ENCODE assay signal across 14 cellular contexts in the genomic region with DNA sequence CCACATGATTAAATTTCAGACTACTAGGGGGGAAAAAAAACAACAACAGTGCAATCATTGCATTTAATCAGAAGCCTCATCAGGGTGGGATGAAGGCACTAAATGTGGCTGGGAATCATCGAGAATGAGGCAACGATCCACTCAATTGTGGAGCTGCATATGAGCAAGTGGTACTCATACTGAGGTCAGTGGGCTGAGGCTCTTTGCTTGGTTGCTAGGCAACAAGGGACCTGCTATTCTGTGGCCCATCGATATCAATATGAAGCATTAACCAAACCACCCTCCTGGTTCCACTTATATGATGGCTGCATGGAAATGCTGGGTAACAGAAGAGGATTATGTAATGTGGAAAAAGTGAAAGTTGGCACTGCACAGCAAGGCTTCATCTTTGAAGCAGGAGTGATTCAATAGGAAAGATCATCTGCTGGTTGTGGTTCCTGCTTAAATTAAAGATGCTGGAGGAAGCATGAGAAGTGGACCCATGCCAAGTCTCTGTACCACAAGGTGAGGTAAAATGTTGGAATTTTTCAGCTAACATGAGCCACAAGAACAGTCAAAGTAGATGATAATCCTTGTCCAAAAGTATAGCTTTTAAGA.
DNase-seq lines count a peak whose midpoint lies in the region; ATAC-seq lines count a peak whose summit lies in the region.
"Had no signal": no experiment of that assay in that cellular context is flagged by ENCODE, and none has a peak within 500 bp of the region (broad histone marks: within the 10 kb centered on the region; RNA-seq: fewer than 3 reads in every experiment).

No MANE protein-coding gene starts in this region.

- peak; percentile 54 for DNase-seq in activated CD4-positive, alpha-beta T cell treated with anti-CD3 and anti-CD28 coated beads for 36 hours
- DNase-seq in activated CD4-positive, alpha-beta T cell treated with anti-CD3 and anti-CD28 coated beads for 1 hour: no peak
- DNase-seq in GM23248 (peak; percentile 54), renal cortical epithelial cell (ENCODE audit: low read depth) (peak; percentile 40), head of caudate nucleus (no peak), HAP-1 (ENCODE audit: low spot score in 2 of 2) (no peak)
- DNase-seq in activated naive CD8-positive, alpha-beta T cell treated with anti-CD3 and anti-CD28 coated beads for 36 hours: peak; percentile 8
- DNase-seq: amniotic stem cell, NCI-H774, SJCRH30, transverse colon had no signal

- ATAC-seq in activated CD4-positive, alpha-beta T cell treated with anti-CD3 and anti-CD28 coated beads for 36 hours: peak; percentile 51
- ATAC-seq in GM19395 (IDR thresholded peaks at IDR 0.05; ENCODE audit: unreplicated experiment): no peak

- POLR2A ChIA-PET in activated CD4-positive, alpha-beta T cell treated with anti-CD3 and anti-CD28 coated beads for 36 hours (lab: Charles Lee): interaction anchor here (0.7 kb wide), 1 partner anchor 489 kb away, joined by 3 read pairs; no protein-coding TSS in a partner anchor

- no peaks in the 10 kb centered on the region for H3K9me3 Mint-ChIP-seq in activated CD4-positive, alpha-beta T cell treated with anti-CD3 and anti-CD28 coated beads for 36 hours (ENCODE audit: low read depth)
- no peaks in the 10 kb centered on the region for H3K9me3 Mint-ChIP-seq in activated naive CD8-positive, alpha-beta T cell treated with anti-CD3 and anti-CD28 coated beads for 36 hours

- no peaks in the 10 kb centered on the region for H3K79me2 ChIP-seq in GM23248 (ENCODE audit: insufficient read depth)

- H3K36me3 Mint-ChIP-seq in activated CD4-positive, alpha-beta T cell treated with anti-CD3 and anti-CD28 coated beads for 36 hours (ENCODE audit: low read depth): no peaks in the 10 kb centered on the region
- no peaks in the 10 kb centered on the region for H3K36me3 Mint-ChIP-seq in activated naive CD8-positive, alpha-beta T cell treated with anti-CD3 and anti-CD28 coated beads for 36 hours

- H3K4me1 ChIP-seq in GM23248 (ENCODE audit: insufficient read depth): peaks cover 12% of the 10 kb centered on the region; the same call in 1 of the 2 replicates
- no peaks in the 10 kb centered on the region for H3K4me1 ChIP-seq in HAP-1
- H3K4me1 ChIP-seq: prostate gland, SJCRH30, transverse colon had no signal

- H3K27ac ChIP-seq in GM23248: no peak overlapping the region
- H3K27ac ChIP-seq: BLaER1 treated with 17β-estradiol and CSF1 and Interleukin-3, amounts not matched to agents 10 nM and 100 nM; prostate gland; SJCRH30; transverse colon had no signal

- H4K20me1 ChIP-seq in GM23248 (ENCODE audit: insufficient read depth): no peaks in the 10 kb centered on the region
- H4K20me1 ChIP-seq: BLaER1 treated with 17β-estradiol and CSF1 and Interleukin-3, amounts not matched to agents 10 nM and 100 nM had no signal

- no peaks in the 10 kb centered on the region for H3K9me2 ChIP-seq in GM23248 (ENCODE audit: insufficient read depth)

- H3K4me1 Mint-ChIP-seq in activated CD4-positive, alpha-beta T cell treated with anti-CD3 and anti-CD28 coated beads for 36 hours: peaks cover 19% of the 10 kb centered on the region
- H3K4me1 Mint-ChIP-seq in activated naive CD8-positive, alpha-beta T cell treated with anti-CD3 and anti-CD28 coated beads for 36 hours: peaks cover 9% of the 10 kb centered on the region

- H3K27me3 ChIP-seq in GM23248 (replicated peaks; ENCODE audit: insufficient read depth) (no peaks in the 10 kb centered on the region), HAP-1 (ENCODE audit: low read depth) (no peaks in the 10 kb centered on the region)
- H3K27me3 ChIP-seq: BLaER1 treated with 17β-estradiol and CSF1 and Interleukin-3, amounts not matched to agents 10 nM and 100 nM; SJCRH30; transverse colon had no signal

- H3K27ac Mint-ChIP-seq in activated CD4-positive, alpha-beta T cell treated with anti-CD3 and anti-CD28 coated beads for 36 hours: no peak overlapping the region
- no peak overlapping the region for H3K27ac Mint-ChIP-seq in activated naive CD8-positive, alpha-beta T cell treated with anti-CD3 and anti-CD28 coated beads for 36 hours

- no peaks in the 10 kb centered on the region for H3K9me3 ChIP-seq in GM23248 (ENCODE audit: low read depth)
- no peaks in the 10 kb centered on the region for H3K9me3 ChIP-seq in HAP-1
- H3K9me3 ChIP-seq: prostate gland, SJCRH30, transverse colon had no signal

- no peak overlapping the region for H2AFZ ChIP-seq in GM23248

- no peak overlapping the region for H3K9ac ChIP-seq in GM23248
- H3K9ac ChIP-seq: BLaER1 treated with 17β-estradiol and CSF1 and Interleukin-3, amounts not matched to agents 10 nM and 100 nM had no signal

- H3K36me3 ChIP-seq in GM23248 (ENCODE audit: low read depth) (no peaks in the 10 kb centered on the region), HAP-1 (replicated peaks) (no peaks in the 10 kb centered on the region)
- H3K36me3 ChIP-seq: BLaER1 treated with 17β-estradiol and CSF1 and Interleukin-3, amounts not matched to agents 10 nM and 100 nM; prostate gland; SJCRH30; transverse colon had no signal

- CTCF ChIA-PET in activated CD4-positive, alpha-beta T cell treated with anti-CD3 and anti-CD28 coated beads for 36 hours (lab: Charles Lee): interaction anchor here (1.5 kb wide), 1 partner anchor 305 kb away, joined by 4 read pairs; no protein-coding TSS in a partner anchor

- H3K27me3 Mint-ChIP-seq in activated CD4-positive, alpha-beta T cell treated with anti-CD3 and anti-CD28 coated beads for 36 hours: no peaks in the 10 kb centered on the region
- peaks cover 3% of the 10 kb centered on the region for H3K27me3 Mint-ChIP-seq in activated naive CD8-positive, alpha-beta T cell treated with anti-CD3 and anti-CD28 coated beads for 36 hours

- in situ Hi-C loops in GM23248 (cut with MboI): no loop called here
- in situ Hi-C loops in HAP-1 (cut with MboI; ENCODE audit: low sequenced_read_pairs): no loop called here

- WGBS in GM23248 (ENCODE audit: low coverage in 1 of 2, low lambda C conversion rate in 2 of 2, missing lambda C conversion rate in 2 of 2), 2 experiments: 77 to 81% methylated on average over 3 of the region's 3 CpGs

- H3K4me2 ChIP-seq in GM23248 (ENCODE audit: unreplicated experiment): no peak overlapping the region
- H3K4me2 ChIP-seq: BLaER1 treated with 17β-estradiol and CSF1 and Interleukin-3, amounts not matched to agents 10 nM and 100 nM had no signal

- intact Hi-C loops in activated CD4-positive, alpha-beta T cell treated with anti-CD3 and anti-CD28 coated beads for 36 hours (cut with DNase I, micrococcal nuclease): loop anchor here (1.0 to 5.0 kb wide), 9 partner anchors 27 to 650 kb away; a partner anchor contains a TSS
- intact Hi-C loops in head of caudate nucleus (cut with DNase I): no loop called here

- H3K4me3 ChIP-seq in GM23248 (no peak overlapping the region), HAP-1 (no peak overlapping the region)
- H3K4me3 ChIP-seq: BLaER1 treated with 17β-estradiol and CSF1 and Interleukin-3, amounts not matched to agents 10 nM and 100 nM; prostate gland; SJCRH30; transverse colon had no signal

- H3K4me3 Mint-ChIP-seq in activated CD4-positive, alpha-beta T cell treated with anti-CD3 and anti-CD28 coated beads for 36 hours: no peak overlapping the region
- H3K4me3 Mint-ChIP-seq in activated naive CD8-positive, alpha-beta T cell treated with anti-CD3 and anti-CD28 coated beads for 36 hours: no peak overlapping the region

- peaks cover 15% of the 10 kb centered on the region for H3F3A ChIP-seq in GM23248 (ENCODE audit: insufficient read depth)

Comparison
In these comparisons a context has a peak if more than half of its experiments do, and no peak if none do; other contexts are left out.
1. DNase-seq: peak in activated CD4-positive, alpha-beta T cell treated with anti-CD3 and anti-CD28 coated beads for 36 hours (single experiment), GM23248 (single experiment), activated naive CD8-positive, alpha-beta T cell treated with anti-CD3 and anti-CD28 coated beads for 36 hours (single experiment) and renal cortical epithelial cell (single experiment); none in activated CD4-positive, alpha-beta T cell treated with anti-CD3 and anti-CD28 coated beads for 1 hour (single experiment), head of caudate nucleus (0 of 42) and HAP-1 (0 of 2).